Comparison of ENCODE assay signal across 11 cellular contexts in the genomic region with DNA sequence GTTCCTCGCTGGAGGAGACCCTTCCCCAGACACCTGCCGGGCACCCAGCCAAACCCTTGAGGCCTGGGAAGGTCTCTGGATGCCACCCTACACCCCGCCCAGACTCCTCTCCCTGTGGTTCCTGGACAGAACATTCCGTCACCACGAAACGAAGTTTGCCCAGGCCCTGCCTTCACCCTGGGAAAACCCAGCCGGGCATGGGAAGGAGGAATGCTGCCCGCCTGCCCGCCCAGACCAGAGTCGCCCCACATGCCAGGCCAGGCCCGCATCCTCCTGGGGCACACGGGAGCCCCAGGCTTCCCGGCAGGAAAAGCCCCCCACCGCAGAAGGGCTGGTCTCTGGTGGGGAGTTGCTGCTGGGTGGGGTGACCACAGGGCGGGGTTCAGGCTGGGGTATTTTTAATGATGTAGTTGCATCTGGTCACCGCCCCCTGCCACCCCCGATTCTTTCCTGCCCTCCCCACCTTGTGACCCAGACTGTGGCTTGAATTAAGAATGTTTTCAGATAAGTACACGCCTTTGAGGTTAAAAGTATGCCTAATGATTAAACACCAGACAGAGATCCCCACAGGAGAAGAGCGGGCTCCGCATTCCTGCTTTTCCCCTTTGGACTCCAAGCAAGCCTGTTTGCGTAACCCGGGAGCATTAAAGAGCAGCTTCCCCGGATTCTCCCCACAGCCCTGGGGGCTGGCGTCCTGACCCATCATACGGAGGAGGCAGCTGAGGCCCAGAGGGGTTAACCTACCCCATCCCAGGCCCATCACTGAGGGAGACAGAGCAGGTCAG. TPM values are rescaled to one million over a fixed set of nuclear protein-coding genes. Genes with fewer than 3 reads are reported as not detected.
DNase-seq lines count a peak whose midpoint lies in the region; ATAC-seq and TF ChIP-seq lines count a peak whose summit lies in the region.
"Had no signal": no experiment of that assay in that cellular context is flagged by ENCODE, and none has a peak within 500 bp of the region (broad histone marks: within the 10 kb centered on the region; RNA-seq: fewer than 3 reads in every experiment).

No MANE protein-coding gene starts in this region.

- no peak overlapping the region for H3K4me3 ChIP-seq in adipocyte (ENCODE audit: low read length)

- no peak for TF ChIP-seq CTCF in foreskin keratinocyte (conservative IDR thresholded peaks at IDR 0.05)

- H3K4me1 ChIP-seq in adipocyte (ENCODE audit: control insufficient read depth, insufficient read depth, low read length) (peaks cover 77% of the 10 kb centered on the region), foreskin keratinocyte (peaks cover 19% of the 10 kb centered on the region)

- ATAC-seq in foreskin keratinocyte (peak; percentile 46), GM18870 (IDR thresholded peaks at IDR 0.05; ENCODE audit: unreplicated experiment) (no peak), HG03175 (IDR thresholded peaks at IDR 0.05; ENCODE audit: unreplicated experiment) (no peak)

- H3K27ac ChIP-seq in foreskin keratinocyte, result peak overlapping the region; percentile 69

- peak overlapping the region; percentile 72 for H3K9ac ChIP-seq in adipocyte (ENCODE audit: low read length)

- peaks cover 81% of the 10 kb centered on the region for H3K36me3 ChIP-seq in adipocyte (ENCODE audit: control insufficient read depth, insufficient read depth, low read length, severe bottlenecking)

- peak; percentile 83 for DNase-seq in AG20443 (ENCODE audit: low spot score)
- peak; percentile 27 for DNase-seq in adipocyte (ENCODE audit: low read depth)
- peak; percentile 69 to 82 for DNase-seq in foreskin keratinocyte
- DNase-seq in renal cortical epithelial cell (ENCODE audit: low read depth), result peak; percentile 97
- no peak for DNase-seq in NCI-H748 (lab: John Stamatoyannopoulos, UW; ENCODE audit: unreplicated experiment)
- DNase-seq in NCI-H2227 (lab: John Stamatoyannopoulos, UW; ENCODE audit: unreplicated experiment), result no peak
- DNase-seq: DMS153, mesendoderm, NCI-H510A had no signal

- no peaks in the 10 kb centered on the region for H3K9me3 ChIP-seq in adipocyte (ENCODE audit: control insufficient read depth, low read length)

- no peaks in the 10 kb centered on the region for H3K27me3 ChIP-seq in adipocyte (replicated peaks; ENCODE audit: control insufficient read depth, insufficient read depth, low read length)
- H3K27me3 ChIP-seq in foreskin keratinocyte, result no peaks in the 10 kb centered on the region

RNA-seq across cellular contexts. Expression of a gene that starts 44.6 kb away (rescaled TPM):
- total RNA-seq in foreskin keratinocyte, result 9.1 and 10.0 TPM in 2 replicates
- polyA plus RNA-seq in foreskin keratinocyte, result 2.1 and 3.2 TPM in 2 replicates
- total RNA-seq in renal cortical epithelial cell, result 9.2 and 19.8 TPM in 2 replicates

Comparison
In these comparisons a context has a peak if more than half of its experiments do, and no peak if none do; other contexts are left out.
1. DNase-seq: peak in AG20443 (single experiment), adipocyte (single experiment), foreskin keratinocyte (2 of 2) and renal cortical epithelial cell (single experiment); none in NCI-H748 (single experiment) and NCI-H2227 (single experiment).